24 cellular contexts compared by ENCODE assay signal in the genomic region with DNA sequence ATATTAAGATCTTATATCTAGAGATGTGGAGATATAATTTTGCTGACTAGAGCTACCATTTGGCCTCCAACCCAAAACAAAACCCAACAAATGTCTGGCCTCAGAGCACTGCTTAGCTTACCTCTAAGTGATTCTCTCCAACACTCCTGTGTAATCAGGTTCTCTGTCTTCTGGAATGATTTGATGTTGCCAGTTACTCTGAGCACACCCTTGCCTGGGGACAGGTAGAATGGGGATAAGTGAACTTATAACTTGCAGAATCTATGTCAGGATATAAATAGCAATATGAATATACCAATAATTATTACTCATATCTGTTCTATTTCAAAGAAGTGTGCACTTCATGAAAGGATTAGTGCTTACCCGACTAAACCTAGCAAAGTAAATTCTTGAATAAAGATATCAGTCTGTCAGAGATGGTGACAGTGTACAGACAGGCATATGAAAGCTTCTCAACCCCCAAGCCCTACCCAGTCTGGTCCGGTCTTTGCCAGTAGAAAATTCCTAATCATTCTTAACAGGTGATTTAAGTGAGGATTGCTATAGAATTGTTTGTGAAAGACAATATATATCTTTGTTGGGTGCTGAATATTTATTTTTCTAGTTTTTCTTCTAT. TPM values are rescaled to one million over a fixed set of nuclear protein-coding genes. Genes with fewer than 3 reads are reported as not detected.
DNase-seq lines count a peak whose midpoint lies in the region; ATAC-seq and TF ChIP-seq lines count a peak whose summit lies in the region.
"Had no signal": no experiment of that assay in that cellular context is flagged by ENCODE, and none has a peak within 500 bp of the region (broad histone marks: within the 10 kb centered on the region; RNA-seq: fewer than 3 reads in every experiment).

No MANE protein-coding gene starts in this region.

- peak in 1 of 2 donors; percentile 25 for DNase-seq in cardiac muscle cell (ENCODE audit: low read depth in 1 of 2, low spot score in 1 of 2)
- DNase-seq in cardiac septum (ENCODE audit: low spot score), result no peak
- no peak for DNase-seq in heart right ventricle
- no peak for DNase-seq in left ventricle myocardium superior
- no peak for DNase-seq in T-helper 9 cell
- DNase-seq: AML-193; BE2C; CD4-positive, alpha-beta T cell; CD8-positive, alpha-beta memory T cell; DMS 273 treated with DMSO at 0.1 percent for 48 hours; DMS79; EL; GDM1; H9 had no signal

- H3K9me3 ChIP-seq in cardiac muscle cell (ENCODE audit: low read depth), result no peaks in the 10 kb centered on the region
- no peaks in the 10 kb centered on the region for H3K9me3 ChIP-seq in heart right ventricle
- H3K9me3 ChIP-seq: BE2C; BLaER1 treated with 17β-estradiol and CSF1 and Interleukin-3, amounts not matched to agents 10 nM and 100 nM had no signal

- H3K4me3 ChIP-seq in cardiac muscle cell (no peak overlapping the region), heart right ventricle (no peak overlapping the region)
- H3K4me3 ChIP-seq: BLaER1 treated with 17β-estradiol and CSF1 and Interleukin-3, amounts not matched to agents 10 nM and 100 nM; GM12878; GM23338 had no signal

- TF ChIP-seq CTCF in cardiac muscle cell (IDR thresholded peaks at IDR 0.05; ENCODE audit: low read depth, low read length) (no peak), heart right ventricle (IDR thresholded peaks at IDR 0.05) (no peak)

- intact Hi-C loops in cardiac septum (cut with DNase I), result no loop called here
- intact Hi-C loops in heart right ventricle (cut with DNase I), result no loop called here
- intact Hi-C loops in left ventricle myocardium superior (cut with micrococcal nuclease), result no loop called here

- no peaks in the 10 kb centered on the region for H3K36me3 ChIP-seq in cardiac muscle cell
- H3K36me3 ChIP-seq in heart right ventricle, result peaks cover 0 to 72% (median 44%) of the 10 kb centered on the region in 9 donors
- H3K36me3 ChIP-seq: BLaER1 treated with 17β-estradiol and CSF1 and Interleukin-3, amounts not matched to agents 10 nM and 100 nM had no signal

- H3K27me3 ChIP-seq in cardiac muscle cell, result no peaks in the 10 kb centered on the region
- H3K27me3 ChIP-seq in heart right ventricle, result no peaks in the 10 kb centered on the region
- H3K27me3 ChIP-seq: BE2C; BLaER1 treated with 17β-estradiol and CSF1 and Interleukin-3, amounts not matched to agents 10 nM and 100 nM had no signal

- peaks cover 19% of the 10 kb centered on the region for H3K4me1 ChIP-seq in cardiac muscle cell (ENCODE audit: low read depth)
- peaks cover 5 to 45% (median 24%) of the 10 kb centered on the region in 9 donors for H3K4me1 ChIP-seq in heart right ventricle
- H3K4me1 ChIP-seq: BE2C; BLaER1 treated with 17β-estradiol and CSF1 and Interleukin-3, amounts not matched to agents 10 nM and 100 nM had no signal

- H3K27ac ChIP-seq in cardiac muscle cell, result peak overlapping the region; percentile 27
- peak overlapping the region in 4 of 10 donors; percentile 21 to 83 (median 38) for H3K27ac ChIP-seq in heart right ventricle
- H3K27ac ChIP-seq: BLaER1 treated with 17β-estradiol and CSF1 and Interleukin-3, amounts not matched to agents 10 nM and 100 nM had no signal

- ATAC-seq in heart right ventricle (peak in 6 of 8 donors; percentile 50 to 86 (median 64)), left ventricle myocardium superior (peak; percentile 86), GM21381 (IDR thresholded peaks at IDR 0.05; ENCODE audit: unreplicated experiment) (no peak)
- ATAC-seq: GM12878, GM23338, HCT116 had no signal

- WGBS in heart right ventricle, 2 donors, result 44 to 61% methylated on average over 2 of the region's 2 CpGs

RNA-seq across cellular contexts. Expression of a gene that starts 33.0 kb away (rescaled TPM):
- not detected in 2 replicates for total RNA-seq in cardiac muscle cell
- polyA plus RNA-seq in cardiac muscle cell, result not detected in 2 replicates
- not detected for total RNA-seq in cardiac septum
- total RNA-seq in heart right ventricle, result not detected
- polyA plus RNA-seq in heart right ventricle, result not detected
- total RNA-seq in left ventricle myocardium superior, result not detected
- total RNA-seq: A172; A673; CD4-positive, alpha-beta T cell; CD8-positive, alpha-beta memory T cell; H4; H9 had no signal
- polyA plus RNA-seq: AG04450; CD14-positive monocyte; CD8-positive, alpha-beta memory T cell had no signal

RNA-seq across cellular contexts. Expression of a gene that starts 33.1 kb away (rescaled TPM):
- 1.8 and 5.2 TPM in 2 replicates for total RNA-seq in cardiac muscle cell
- 3.3 and 3.6 TPM in 2 replicates for polyA plus RNA-seq in cardiac muscle cell
- 1.3 TPM for total RNA-seq in cardiac septum
- 1 to 10 TPM in 2 of 10 donors, under 1 TPM in 8; 0.12 to 2.3 (median 0.47) TPM for total RNA-seq in heart right ventricle
- under 1 TPM; 0.04 to 0.07 TPM for polyA plus RNA-seq in heart right ventricle
- 0.64 TPM for total RNA-seq in left ventricle myocardium superior
